In the genomic region with DNA sequence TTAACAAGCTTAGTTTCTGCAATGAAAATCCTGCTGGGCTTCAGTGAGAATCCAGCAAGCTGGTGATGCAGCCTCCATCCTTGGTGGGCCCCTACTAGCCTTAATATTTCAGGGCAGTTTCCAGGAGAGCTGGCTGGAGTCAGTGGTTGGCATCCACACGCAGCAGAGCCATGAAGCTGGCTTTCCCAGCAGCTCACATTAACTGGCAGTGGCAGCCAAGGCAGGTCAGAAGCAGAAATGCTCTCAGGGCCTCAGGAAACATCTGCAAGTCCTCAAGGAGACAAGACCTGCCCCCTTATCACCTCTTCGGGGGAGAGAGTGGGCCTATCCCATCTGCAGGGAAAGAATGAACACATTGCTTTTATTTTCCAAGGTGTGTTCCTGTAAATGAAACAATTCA, we compare ENCODE assay signal across 1 cellular context.
TF ChIP-seq lines count a peak whose summit lies in the region.

No MANE protein-coding gene starts in this region.

TF ChIP-seq in GM12878, 131 proteins besides CTCF, POLR2A, EP300 and RAD21:
- TF ChIP-seq, protein P1, sequence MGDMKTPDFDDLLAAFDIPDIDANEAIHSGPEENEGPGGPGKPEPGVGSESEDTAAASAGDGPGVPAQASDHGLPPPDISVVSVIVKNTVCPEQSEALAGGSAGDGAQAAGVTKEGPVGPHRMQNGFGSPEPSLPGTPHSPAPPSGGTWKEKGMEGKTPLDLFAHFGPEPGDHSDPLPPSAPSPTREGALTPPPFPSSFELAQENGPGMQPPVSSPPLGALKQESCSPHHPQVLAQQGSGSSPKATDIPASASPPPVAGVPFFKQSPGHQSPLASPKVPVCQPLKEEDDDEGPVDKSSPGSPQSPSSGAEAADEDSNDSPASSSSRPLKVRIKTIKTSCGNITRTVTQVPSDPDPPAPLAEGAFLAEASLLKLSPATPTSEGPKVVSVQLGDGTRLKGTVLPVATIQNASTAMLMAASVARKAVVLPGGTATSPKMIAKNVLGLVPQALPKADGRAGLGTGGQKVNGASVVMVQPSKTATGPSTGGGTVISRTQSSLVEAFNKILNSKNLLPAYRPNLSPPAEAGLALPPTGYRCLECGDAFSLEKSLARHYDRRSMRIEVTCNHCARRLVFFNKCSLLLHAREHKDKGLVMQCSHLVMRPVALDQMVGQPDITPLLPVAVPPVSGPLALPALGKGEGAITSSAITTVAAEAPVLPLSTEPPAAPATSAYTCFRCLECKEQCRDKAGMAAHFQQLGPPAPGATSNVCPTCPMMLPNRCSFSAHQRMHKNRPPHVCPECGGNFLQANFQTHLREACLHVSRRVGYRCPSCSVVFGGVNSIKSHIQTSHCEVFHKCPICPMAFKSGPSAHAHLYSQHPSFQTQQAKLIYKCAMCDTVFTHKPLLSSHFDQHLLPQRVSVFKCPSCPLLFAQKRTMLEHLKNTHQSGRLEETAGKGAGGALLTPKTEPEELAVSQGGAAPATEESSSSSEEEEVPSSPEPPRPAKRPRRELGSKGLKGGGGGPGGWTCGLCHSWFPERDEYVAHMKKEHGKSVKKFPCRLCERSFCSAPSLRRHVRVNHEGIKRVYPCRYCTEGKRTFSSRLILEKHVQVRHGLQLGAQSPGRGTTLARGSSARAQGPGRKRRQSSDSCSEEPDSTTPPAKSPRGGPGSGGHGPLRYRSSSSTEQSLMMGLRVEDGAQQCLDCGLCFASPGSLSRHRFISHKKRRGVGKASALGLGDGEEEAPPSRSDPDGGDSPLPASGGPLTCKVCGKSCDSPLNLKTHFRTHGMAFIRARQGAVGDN (IDR thresholded peaks at IDR 0.05) = no peak
- TF ChIP-seq YY1 (IDR thresholded peaks at IDR 0.05; ENCODE audit: low read depth, low read length) (no peak), NFXL1 (IDR thresholded peaks at IDR 0.05; ENCODE audit: borderline replicate concordance) (no peak), SIN3A (IDR thresholded peaks at IDR 0.05; ENCODE audit: low read depth, low read length) (no peak), WRNIP1 (IDR thresholded peaks at IDR 0.05; ENCODE audit: borderline replicate concordance, low read depth, low read length) (no peak), TCF3 (IDR thresholded peaks at IDR 0.05; ENCODE audit: borderline replicate concordance, insufficient read depth, low read depth, low read length) (no peak), EGR1 (IDR thresholded peaks at IDR 0.05; ENCODE audit: borderline replicate concordance in 1 of 2, low read depth in 2 of 2, low read length in 2 of 2) (no peak), CREB1 (IDR thresholded peaks at IDR 0.05; ENCODE audit: low read depth) (no peak), ETV6 (conservative IDR thresholded peaks at IDR 0.05 in 1 of 2, IDR thresholded peaks at IDR 0.05 in 1 of 2; ENCODE audit: borderline replicate concordance in 1 of 2, low read depth in 1 of 2) (no peak), JUND (IDR thresholded peaks at IDR 0.05; ENCODE audit: low read depth, low read length) (no peak), HDAC6 (IDR thresholded peaks at IDR 0.05; ENCODE audit: unreplicated experiment) (no peak), ZNF622 (IDR thresholded peaks at IDR 0.05) (no peak), EED (IDR thresholded peaks at IDR 0.05; ENCODE audit: low read depth) (no peak)
TF ChIP-seq in GM12878: peak in this region for 0.
